ENCODE assay signal across 21 cellular contexts in genomic region chr3:114626751-114627150, GRCh38.
DNase-seq lines count a peak whose midpoint lies in the region; ATAC-seq and TF ChIP-seq lines count a peak whose summit lies in the region.
"Had no signal": no experiment of that assay in that cellular context is flagged by ENCODE, and none has a peak within 500 bp of the region (broad histone marks: within the 10 kb centered on the region; RNA-seq: fewer than 3 reads in every experiment).

No MANE protein-coding gene starts in this region.

- no peak for ATAC-seq in activated naive CD4-positive, alpha-beta T cell treated with anti-CD3 and anti-CD28 coated beads, Interleukin-2, amount 50 U/mL, for 72 hours
- ATAC-seq: GM12878, left colon, T-helper 17 cell had no signal

- H3K9me3 Mint-ChIP-seq in activated naive CD4-positive, alpha-beta T cell treated with anti-CD3 and anti-CD28 coated beads, Interleukin-2, amount 50 U/mL, for 72 hours: no peaks in the 10 kb centered on the region
- H3K9me3 Mint-ChIP-seq: activated B cell treated with CpG ODN at 0.5 μM for 24 hours; stimulated activated naive CD8-positive, alpha-beta T cell treated with anti-CD3 and anti-CD28 coated beads, Interleukin-15, Interleukin-2, amounts not matched to agents 100 ng/mL and 50 ng/mL, for 24 hours had no signal

- TF ChIP-seq POLR2A in thyroid gland (IDR thresholded peaks at IDR 0.05): no peak

- intact Hi-C loops in thyroid gland (cut with DNase I): no loop called here

- 85 to 88% methylated on average over 4 of the region's 4 CpGs for WGBS in thyroid gland, 2 donors

- in situ Hi-C loops in astrocyte of the cerebellum (cut with HindIII; ENCODE audit: low sequenced_read_pairs): no loop called here

- H3K9me3 ChIP-seq in thyroid gland: no peaks in the 10 kb centered on the region
- H3K9me3 ChIP-seq: BE2C had no signal

- no peak overlapping the region for H3K27ac Mint-ChIP-seq in activated naive CD4-positive, alpha-beta T cell treated with anti-CD3 and anti-CD28 coated beads, Interleukin-2, amount 50 U/mL, for 72 hours
- H3K27ac Mint-ChIP-seq: activated B cell treated with CpG ODN at 0.5 μM for 24 hours; stimulated activated naive CD8-positive, alpha-beta T cell treated with anti-CD3 and anti-CD28 coated beads, Interleukin-15, Interleukin-2, amounts not matched to agents 100 ng/mL and 50 ng/mL, for 24 hours; T-helper 17 cell had no signal

- H3K36me3 Mint-ChIP-seq in activated naive CD4-positive, alpha-beta T cell treated with anti-CD3 and anti-CD28 coated beads, Interleukin-2, amount 50 U/mL, for 72 hours: peaks cover 9% of the 10 kb centered on the region in 2 donors

- peaks cover 32 to 48% of the 10 kb centered on the region in 2 donors for H3K4me1 ChIP-seq in thyroid gland

- H3K36me3 ChIP-seq in thyroid gland: no peaks in the 10 kb centered on the region
- H3K36me3 ChIP-seq: BE2C had no signal

- peak overlapping the region; percentile 94 to 99 (median 98) for H3K27ac ChIP-seq in thyroid gland

- H3K4me3 ChIP-seq in astrocyte of the cerebellum (ENCODE audit: low read depth, low read length) (no peak overlapping the region), thyroid gland (replicated peaks in 1 of 3) (no peak overlapping the region)
- H3K4me3 ChIP-seq: GM12878 had no signal

- no peaks in the 10 kb centered on the region for H3K27me3 ChIP-seq in thyroid gland
- H3K27me3 ChIP-seq: BE2C had no signal

- DNase-seq in NCI-H146 (lab: John Stamatoyannopoulos, UW) (peak; percentile 69), astrocyte of the cerebellum (ENCODE audit: low read depth) (peak; percentile 13), myocyte (ENCODE audit: low read depth) (peak; percentile 42), thyroid gland (no peak), NOMO-1 treated with DMSO at 0.1 percent for 48 hours (lab: John Stamatoyannopoulos, UW; ENCODE audit: unreplicated experiment) (no peak), NCI-H2107 (lab: John Stamatoyannopoulos, UW) (no peak)
- DNase-seq in activated naive CD4-positive, alpha-beta T cell treated with anti-CD3 and anti-CD28 coated beads, Interleukin-2, amount 50 U/mL, for 72 hours (ENCODE audit: low spot score in 2 of 2): no peak
- DNase-seq: activated B cell treated with CpG ODN at 0.5 μM for 24 hours; activated effector memory CD4-positive, alpha-beta T cell treated with Interleukin-2 at 50 U/mL for 16 hours; BE2C; Calu3; dermis blood vessel endothelial cell; hippocampal formation; KBM-7; left colon; NCI-H1092 treated with DMSO at 0.1 percent for 48 hours; SHP77 treated with DMSO at 0.1 percent for 48 hours; stimulated activated CD4-positive, alpha-beta T cell treated with anti-CD3 and anti-CD28 coated beads, Interleukin-15, amount 100 ng/mL, for 24 hours; T-helper 17 cell had no signal

- TF ChIP-seq CTCF in astrocyte of the cerebellum (IDR thresholded peaks at IDR 0.05; ENCODE audit: low read depth, low read length, missing control alignments) (no peak), thyroid gland (IDR thresholded peaks at IDR 0.05) (no peak)

Comparison
In these comparisons a context has a peak if more than half of its experiments do, and no peak if none do; other contexts are left out.
1. DNase-seq: peak in NCI-H146 (single experiment), astrocyte of the cerebellum (single experiment) and myocyte (single experiment); none in thyroid gland (0 of 2), NOMO-1 treated with DMSO at 0.1 percent for 48 hours (single experiment), activated naive CD4-positive, alpha-beta T cell treated with anti-CD3 and anti-CD28 coated beads, Interleukin-2, amount 50 U/mL, for 72 hours (0 of 2) and NCI-H2107 (single experiment).